ENCODE assay signal across 8 cellular contexts in the genomic region with DNA sequence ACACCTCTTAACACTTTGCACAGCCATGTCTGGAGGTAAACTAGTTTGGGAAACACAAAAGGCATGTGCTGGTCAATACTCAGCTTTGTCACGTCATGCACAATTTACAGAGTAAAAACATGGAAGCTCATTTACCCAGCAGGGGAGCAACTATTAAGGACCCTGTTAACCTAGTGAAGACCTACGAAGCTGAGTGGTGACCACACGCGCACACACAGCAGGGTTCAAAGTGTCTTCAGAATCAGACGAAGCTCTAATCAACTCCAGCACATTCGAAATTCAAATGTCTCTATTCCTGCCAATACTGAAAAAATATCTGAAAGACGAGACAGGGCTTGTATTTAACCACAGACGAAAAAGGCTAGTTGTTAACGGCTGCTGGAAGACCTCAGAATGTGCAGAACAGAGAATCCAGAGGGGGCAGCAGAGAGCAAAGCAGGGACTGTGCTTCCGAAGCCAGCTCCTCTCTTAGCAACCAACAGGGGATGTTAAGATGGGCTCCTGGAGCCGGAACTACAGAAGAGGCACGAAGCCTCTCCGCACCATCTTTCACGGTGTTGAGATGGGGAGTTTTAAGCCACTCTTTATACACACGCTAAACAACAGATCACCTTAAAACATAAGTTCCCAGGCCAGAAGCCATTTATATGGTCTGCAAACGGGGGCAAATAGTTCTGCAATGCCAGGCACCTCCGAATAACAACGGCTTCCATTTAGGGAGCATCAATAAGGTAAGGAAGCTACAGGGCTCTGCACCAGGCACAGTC. TPM values are rescaled to one million over a fixed set of nuclear protein-coding genes. Genes with fewer than 3 reads are reported as not detected.
A peak's percentile ranks its signal among the peaks of the same experiment; 100 is the strongest.
DNase-seq lines count a peak whose midpoint lies in the region; ATAC-seq and TF ChIP-seq lines count a peak whose summit lies in the region.

No MANE protein-coding gene starts in this region.

- 0 out of 2 replicates have a peak, but pooled peaks cover 2% of the 10 kb centered on the region for H3F3A ChIP-seq in GM23248 (ENCODE audit: insufficient read depth)
- H3F3A ChIP-seq in Loucy (ENCODE audit: low read depth): no peaks in the 10 kb centered on the region

- peak; percentile 78 for DNase-seq in DMS114 treated with DMSO at 0.1 percent for 48 hours (lab: John Stamatoyannopoulos, UW; ENCODE audit: unreplicated experiment)
- peak; percentile 87 for DNase-seq in GM23248
- no peak for DNase-seq in RWPE2 (ENCODE audit: low spot score)
- DNase-seq in activated T-helper 9 cell treated with anti-CD3 and anti-CD28 coated beads, Interleukin-2, amount 50 U/mL, for 16 hours (ENCODE audit: low read depth): peak; percentile 54
- peak; percentile 63 to 90 for DNase-seq in foreskin fibroblast
- DNase-seq in stomach: peak; percentile 78

- H3K9me3 ChIP-seq in GM23248 (ENCODE audit: low read depth) (no peaks in the 10 kb centered on the region), Loucy (ENCODE audit: insufficient read depth, low read depth, low read length) (no peaks in the 10 kb centered on the region), RWPE2 (ENCODE audit: severe bottlenecking) (no peaks in the 10 kb centered on the region), neuron (ENCODE audit: low read length) (no peaks in the 10 kb centered on the region), stomach (no peaks in the 10 kb centered on the region)

- H3K27me3 ChIP-seq in GM23248 (replicated peaks; ENCODE audit: insufficient read depth) (no peaks in the 10 kb centered on the region), Loucy (ENCODE audit: insufficient read depth, low read length, poor library complexity, severe bottlenecking) (no peaks in the 10 kb centered on the region), RWPE2 (ENCODE audit: insufficient read depth, poor library complexity, severe bottlenecking) (no peaks in the 10 kb centered on the region), neuron (ENCODE audit: insufficient read depth, low read length) (no peaks in the 10 kb centered on the region), stomach (no peaks in the 10 kb centered on the region)

- intact Hi-C loops in stomach (cut with DNase I; ENCODE audit: low total_unique reads): no loop called here

- H3K36me3 ChIP-seq in GM23248 (ENCODE audit: low read depth): no peaks in the 10 kb centered on the region
- H3K36me3 ChIP-seq in Loucy (ENCODE audit: insufficient read depth, low read length): no peaks in the 10 kb centered on the region
- H3K36me3 ChIP-seq in RWPE2 (ENCODE audit: low read depth): no peaks in the 10 kb centered on the region
- no peaks in the 10 kb centered on the region for H3K36me3 ChIP-seq in neuron (ENCODE audit: insufficient read depth, low read length)
- H3K36me3 ChIP-seq in stomach: no peaks in the 10 kb centered on the region

- in situ Hi-C loops in GM23248 (cut with MboI): no loop called here

- H3K79me2 ChIP-seq in GM23248 (ENCODE audit: insufficient read depth): peaks cover 29% of the 10 kb centered on the region
- no peaks in the 10 kb centered on the region for H3K79me2 ChIP-seq in Loucy (ENCODE audit: insufficient read depth, low read length)

- no peak overlapping the region for H3K27ac ChIP-seq in GM23248
- H3K27ac ChIP-seq in RWPE2 (ENCODE audit: poor library complexity, severe bottlenecking): no peak overlapping the region
- peak overlapping the region in 4 of 5 donors; percentile 41 to 70 (median 44) for H3K27ac ChIP-seq in stomach

- no peaks in the 10 kb centered on the region for H3K9me2 ChIP-seq in GM23248 (ENCODE audit: insufficient read depth)
- H3K9me2 ChIP-seq in Loucy (replicated peaks; ENCODE audit: low read depth, low read length): no peaks in the 10 kb centered on the region

- H3K4me3 ChIP-seq in GM23248: peak overlapping the region; percentile 21; the same call in 1 of the 2 replicates
- peak overlapping the region; percentile 72 for H3K4me3 ChIP-seq in Loucy (ENCODE audit: low read length, poor library complexity, severe bottlenecking)
- no peak overlapping the region for H3K4me3 ChIP-seq in RWPE2 (ENCODE audit: severe bottlenecking)
- peak overlapping the region in 1 of 2 donors; percentile 40 for H3K4me3 ChIP-seq in foreskin fibroblast (ENCODE audit: low read depth in 1 of 2, low read length in 2 of 2)
- H3K4me3 ChIP-seq in neuron (ENCODE audit: low read length): peak overlapping the region; percentile 45
- peak overlapping the region in 1 of 4 donors; percentile 14 for H3K4me3 ChIP-seq in stomach

- ATAC-seq in RWPE2 (ENCODE audit: low read depth): peak; percentile 92

- peak overlapping the region; percentile 47 for H3K4me2 ChIP-seq in GM23248 (ENCODE audit: unreplicated experiment)
- H3K4me2 ChIP-seq in Loucy (ENCODE audit: low read depth, low read length, poor library complexity, severe bottlenecking): peak overlapping the region; percentile 86

- H3K9ac ChIP-seq in GM23248: no peak overlapping the region
- H3K9ac ChIP-seq in Loucy (ENCODE audit: low read depth, low read length, poor library complexity, severe bottlenecking): peak overlapping the region; percentile 57

- H3K4me1 ChIP-seq in GM23248 (ENCODE audit: insufficient read depth): peaks cover 2% of the 10 kb centered on the region; the same call in 1 of the 2 replicates
- peaks cover 10% of the 10 kb centered on the region for H3K4me1 ChIP-seq in Loucy (ENCODE audit: insufficient read depth, low read length, poor library complexity, severe bottlenecking)
- H3K4me1 ChIP-seq in RWPE2 (ENCODE audit: insufficient read depth, poor library complexity, severe bottlenecking): peaks cover 8% of the 10 kb centered on the region
- peaks cover 8% of the 10 kb centered on the region for H3K4me1 ChIP-seq in neuron (ENCODE audit: insufficient read depth, low read length)
- peaks cover 23 to 57% (median 49%) of the 10 kb centered on the region in 4 donors for H3K4me1 ChIP-seq in stomach

- H2AFZ ChIP-seq in GM23248: peak overlapping the region; percentile 72
- H2AFZ ChIP-seq in Loucy (ENCODE audit: low read length): peak overlapping the region; percentile 98
- peak overlapping the region; percentile 29 for H2AFZ ChIP-seq in neuron (ENCODE audit: low read depth, low read length)

- no peak for TF ChIP-seq EP300 in stomach (IDR thresholded peaks at IDR 0.05)

- H4K20me1 ChIP-seq in GM23248 (ENCODE audit: insufficient read depth) (no peaks in the 10 kb centered on the region), Loucy (ENCODE audit: insufficient read depth, low read length, poor library complexity, severe bottlenecking) (no peaks in the 10 kb centered on the region)

- WGBS in GM23248 (ENCODE audit: low coverage in 1 of 2, low lambda C conversion rate in 2 of 2, missing lambda C conversion rate in 2 of 2), 2 experiments: 20 to 22% methylated on average over 18 of the region's 18 CpGs
- WGBS in stomach, 5 donors: 24 to 31% (median 28%) methylated on average over 17 to 18 of the region's 18 CpGs

- TF ChIP-seq POLR2A in stomach (IDR thresholded peaks at IDR 0.05): no peak

- peak; percentile 90 for TF ChIP-seq CTCF in Loucy (conservative IDR thresholded peaks at IDR 0.05; ENCODE audit: low read length)
- TF ChIP-seq CTCF in RWPE2 (IDR thresholded peaks at IDR 0.05; ENCODE audit: poor library complexity, severe bottlenecking): peak; percentile 94
- TF ChIP-seq CTCF in foreskin fibroblast (IDR thresholded peaks at IDR 0.05; ENCODE audit: low read depth, low read length): peak; percentile 95
- TF ChIP-seq CTCF in stomach (IDR thresholded peaks at IDR 0.05): peak in 5 of 7 experiments; percentile 69 to 93 (median 79)

RNA-seq across cellular contexts. Expression of a gene that starts 45.7 kb away (rescaled TPM):
- total RNA-seq in GM23248 (2014; rRNA removed; shearing (Covaris generic)): 19.5 and 21.1 TPM in 2 replicates
- polyA plus RNA-seq in GM23248 (2016; fragmentation: Nextera tagmentation; extraction: Ambion mirVana): 3.2 and 3.5 TPM in 2 replicates
- 100 to 1,000 TPM in 3 of 5 donors, 10 to 100 TPM in 2; 10.5 to 244 (median 127) TPM for total RNA-seq in stomach
- 10 to 100 TPM; 15.1 to 38.2 (median 24.1) TPM for polyA plus RNA-seq in stomach

RNA-seq across cellular contexts. Expression of a gene that starts 46.4 kb away (rescaled TPM):
- total RNA-seq in GM23248 (2014; rRNA removed; shearing (Covaris generic)): 21.9 and 32.6 TPM in 2 replicates
- polyA plus RNA-seq in GM23248 (2016; fragmentation: Nextera tagmentation; extraction: Ambion mirVana): 43.9 and 47.0 TPM in 2 replicates
- total RNA-seq in stomach: 10 to 100 TPM in 1 of 5 donors, 1 to 10 TPM in 1, under 1 TPM in 1, not detected in 2; 0.87 to 10.3 (median 6.5) TPM
- polyA plus RNA-seq in stomach: 10 to 100 TPM in 2 of 3 donors, 1 to 10 TPM in 1; 6.7 to 12.2 (median 11.9) TPM

Comparison
In these comparisons a context has a peak if more than half of its experiments do, and no peak if none do; other contexts are left out.
1. H2AFZ ChIP-seq: peak in every context shown above with its lines; median percentile 98 in Loucy; 72 in GM23248; 29 in neuron.
2. H3K27ac ChIP-seq: peak in stomach (4 of 5); none in GM23248 (single experiment) and RWPE2 (single experiment).
3. Peak in every context shown above with its lines, with median percentiles within 50 percentile points of each other: CTCF ChIP-seq.